Comparison of ENCODE assay signal across 19 cellular contexts in the genomic region with DNA sequence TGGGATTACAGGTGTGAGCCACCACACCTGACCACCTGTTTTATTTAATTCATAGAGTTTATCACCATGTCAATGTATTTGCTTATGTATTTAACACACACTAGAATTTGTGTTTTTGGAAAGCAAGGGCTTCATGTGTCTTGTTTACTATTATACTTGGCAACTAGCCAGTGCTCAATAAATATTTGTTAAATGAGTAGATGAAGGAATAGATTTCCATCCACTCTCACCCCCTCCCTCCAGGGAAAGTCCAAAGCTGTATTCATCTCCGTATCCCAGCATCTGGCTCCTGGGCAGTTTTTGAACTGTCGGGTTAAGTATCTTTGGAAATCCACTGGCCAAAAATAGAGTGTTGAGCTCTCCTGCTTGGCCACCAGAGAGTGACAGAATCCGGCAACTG. TPM values are rescaled to one million over a fixed set of nuclear protein-coding genes. Genes with fewer than 3 reads are reported as not detected.
"Had no signal": no experiment of that assay in that cellular context is flagged by ENCODE, and none has a peak within 500 bp of the region (broad histone marks: within the 10 kb centered on the region; RNA-seq: fewer than 3 reads in every experiment).

No MANE protein-coding gene starts in this region.

- DNase-seq: activated CD4-positive, alpha-beta memory T cell treated with anti-CD3 and anti-CD28 coated beads for 36 hours; activated CD4-positive, alpha-beta T cell treated with anti-CD3 and anti-CD28 coated beads for 36 hours; activated gamma-delta T cell treated with Interleukin-2 at 50 U/mL for 16 hours; activated T-cell treated with anti-CD3 and anti-CD28 coated beads for 4 hours; adrenal gland; effector CD4-positive, alpha-beta T cell; heart right ventricle; kidney glomerular epithelial cell; naive B cell; retina; stimulated activated CD8-positive, alpha-beta memory T cell treated with anti-CD3 and anti-CD28 coated beads, Interleukin-4, amount 100 ng/mL, for 48 hours; stimulated activated naive CD4-positive, alpha-beta T cell had no signal

- ATAC-seq: activated CD4-positive, alpha-beta T cell treated with anti-CD3 and anti-CD28 coated beads for 36 hours; activated naive CD4-positive, alpha-beta T cell treated with anti-CD3 and anti-CD28 coated beads, Interleukin-2, amount 50 U/mL, for 72 hours; esophagus mucosa; heart right ventricle; WTC11 had no signal

- H3K4me3 ChIP-seq: adrenal gland, heart right ventricle had no signal

RNA-seq across cellular contexts. Expression of a gene that starts 4.6 kb away (rescaled TPM):
- total RNA-seq: mononuclear cell had no signal

RNA-seq across cellular contexts. Expression of a gene that starts 26.3 kb away (rescaled TPM):
- total RNA-seq: activated CD4-positive, alpha-beta memory T cell treated with anti-CD3 and anti-CD28 coated beads for 36 hours; activated CD4-positive, alpha-beta T cell treated with anti-CD3 and anti-CD28 coated beads for 36 hours; activated naive CD4-positive, alpha-beta T cell treated with anti-CD3 and anti-CD28 coated beads, Interleukin-2, amount 50 U/mL, for 72 hours; activated T-helper 1 cell treated with anti-CD3 and anti-CD28 coated beads, Interleukin-12 subunit alpha, Interleukin-12 subunit beta, Interleukin-2, Interleukin-4 antibody, amounts not matched to agents 30 ng/mL and 10 ng/mL and 1 ng/mL, durations not matched to agents 14 hours and 24 hours and 36 hours; adrenal gland; bronchial epithelial cell; esophagus mucosa; mononuclear cell had no signal
- polyA plus RNA-seq: liver had no signal
